In the genomic region with DNA sequence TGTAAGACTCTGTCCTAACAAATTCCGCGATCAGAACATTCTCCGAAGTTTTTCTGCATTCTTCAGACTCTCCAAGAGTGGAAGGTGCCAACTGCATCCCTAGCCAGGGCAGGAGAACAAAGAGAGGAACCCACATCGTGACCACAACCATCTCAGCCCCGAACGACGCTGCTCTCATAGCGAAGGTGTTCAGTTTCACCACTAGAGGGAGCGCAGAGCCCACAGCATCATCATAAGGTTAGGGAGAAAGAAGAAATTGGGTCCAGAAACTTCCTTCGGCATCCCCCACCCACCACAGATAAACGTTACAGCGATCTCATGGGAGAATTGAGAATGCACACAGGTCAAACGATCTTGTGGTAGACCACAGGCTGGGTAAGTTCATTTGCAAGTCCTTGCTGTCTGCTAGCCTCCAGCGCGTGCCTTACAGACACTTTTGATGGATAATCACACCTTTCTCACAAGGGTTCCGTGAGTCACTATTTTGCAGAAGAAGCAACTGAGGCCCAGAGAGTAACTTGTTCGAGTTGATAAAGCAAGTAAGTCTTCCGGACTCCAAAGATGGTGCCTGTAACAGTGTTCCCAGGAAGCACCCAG, we compare ENCODE assay signal across 8 cellular contexts. TPM values are rescaled to one million over a fixed set of nuclear protein-coding genes. Genes with fewer than 3 reads are reported as not detected.
DNase-seq lines count a peak whose midpoint lies in the region; ATAC-seq and TF ChIP-seq lines count a peak whose summit lies in the region.

No MANE protein-coding gene starts in this region.

- no peaks in the 10 kb centered on the region for H3K9me2 ChIP-seq in SU-DHL-6 (replicated peaks; ENCODE audit: insufficient read depth, low read length)

- H3K27me3 Mint-ChIP-seq in activated naive CD8-positive, alpha-beta T cell treated with anti-CD3 and anti-CD28 coated beads, Interleukin-2, amount 50 U/mL, for 24 hours, result peaks cover 24% of the 10 kb centered on the region

- no peak overlapping the region for H3K27ac ChIP-seq in SU-DHL-6 (ENCODE audit: low read depth, low read length)
- H3K27ac ChIP-seq in heart right ventricle, result no peak overlapping the region

- H2AFZ ChIP-seq in SU-DHL-6 (ENCODE audit: low read depth, low read length, severe bottlenecking), result no peak overlapping the region

- DNase-seq in AG20443 (ENCODE audit: low spot score), result peak; percentile 90
- peak; percentile 54 for DNase-seq in NCI-H128 (lab: John Stamatoyannopoulos, UW; ENCODE audit: unreplicated experiment)
- DNase-seq in activated naive CD8-positive, alpha-beta T cell treated with anti-CD3 and anti-CD28 coated beads, Interleukin-2, amount 50 U/mL, for 24 hours, result peak; percentile 52
- peak; percentile 48 to 64 for DNase-seq in heart right ventricle
- DNase-seq in renal cortical epithelial cell (ENCODE audit: low read depth), result peak; percentile 84

- H3K4me3 ChIP-seq in SU-DHL-6 (ENCODE audit: insufficient read depth, low read length, poor library complexity, severe bottlenecking) (no peak overlapping the region), heart right ventricle (no peak overlapping the region)

- no peak overlapping the region for H3K9ac ChIP-seq in SU-DHL-6 (ENCODE audit: low read length)

- intact Hi-C loops in heart right ventricle (cut with DNase I), result loop anchor here in 8 of 10 donors (1.0 to 10.0 kb wide), 7 partner anchors 332 to 1027 kb away; no protein-coding TSS in a partner anchor

- H3K9me3 ChIP-seq in SU-DHL-6 (ENCODE audit: insufficient read depth, low read length) (no peaks in the 10 kb centered on the region), heart right ventricle (peaks cover 0 to 4% (median 0%) of the 10 kb centered on the region in 11 donors)

- H3K4me1 Mint-ChIP-seq in activated naive CD8-positive, alpha-beta T cell treated with anti-CD3 and anti-CD28 coated beads, Interleukin-2, amount 50 U/mL, for 24 hours, result peaks cover 4% of the 10 kb centered on the region

- ATAC-seq in GM19395 (IDR thresholded peaks at IDR 0.05; ENCODE audit: unreplicated experiment) (peak; percentile 65), heart right ventricle (peak in 7 of 8 donors; percentile 69 to 88 (median 80)), HG02623 (IDR thresholded peaks at IDR 0.05; ENCODE audit: unreplicated experiment) (no peak)
- ATAC-seq in activated naive CD8-positive, alpha-beta T cell treated with anti-CD3 and anti-CD28 coated beads, Interleukin-2, amount 50 U/mL, for 24 hours, result peak; percentile 83

- H3K79me2 ChIP-seq in SU-DHL-6 (ENCODE audit: insufficient read depth, low read length), result no peaks in the 10 kb centered on the region

- TF ChIP-seq CTCF in SU-DHL-6 (IDR thresholded peaks at IDR 0.05; ENCODE audit: insufficient read depth, low read length, poor library complexity, severe bottlenecking), result peak; percentile 79
- peak; percentile 82 to 98 (median 95) for TF ChIP-seq CTCF in heart right ventricle (IDR thresholded peaks at IDR 0.05)

- 21 to 23% methylated on average over 18 of the region's 18 CpGs for WGBS in heart right ventricle, 2 donors

- no peaks in the 10 kb centered on the region for H4K20me1 ChIP-seq in SU-DHL-6 (ENCODE audit: low read depth, low read length)

- H3K36me3 ChIP-seq in SU-DHL-6 (ENCODE audit: low read length), result no peaks in the 10 kb centered on the region
- H3K36me3 ChIP-seq in heart right ventricle, result no peaks in the 10 kb centered on the region

- H3K4me1 ChIP-seq in heart right ventricle, result peaks cover 0 to 8% (median 0%) of the 10 kb centered on the region in 9 donors

- no peak overlapping the region for H3K4me3 Mint-ChIP-seq in activated naive CD8-positive, alpha-beta T cell treated with anti-CD3 and anti-CD28 coated beads, Interleukin-2, amount 50 U/mL, for 24 hours

- H3F3A ChIP-seq in SU-DHL-6 (ENCODE audit: insufficient read depth), result no peaks in the 10 kb centered on the region

- no peaks in the 10 kb centered on the region for H3K36me3 Mint-ChIP-seq in activated naive CD8-positive, alpha-beta T cell treated with anti-CD3 and anti-CD28 coated beads, Interleukin-2, amount 50 U/mL, for 24 hours (ENCODE audit: low read depth)

- no peaks in the 10 kb centered on the region for H3K27me3 ChIP-seq in SU-DHL-6 (ENCODE audit: low read length)
- peaks cover 0 to 17% (median 7%) of the 10 kb centered on the region in 7 donors for H3K27me3 ChIP-seq in heart right ventricle

- H3K4me2 ChIP-seq in SU-DHL-6 (ENCODE audit: low read depth, low read length, poor library complexity, severe bottlenecking), result no peak overlapping the region

- H3K9me3 Mint-ChIP-seq in activated naive CD8-positive, alpha-beta T cell treated with anti-CD3 and anti-CD28 coated beads, Interleukin-2, amount 50 U/mL, for 24 hours, result no peaks in the 10 kb centered on the region

- no peak overlapping the region for H3K27ac Mint-ChIP-seq in activated naive CD8-positive, alpha-beta T cell treated with anti-CD3 and anti-CD28 coated beads, Interleukin-2, amount 50 U/mL, for 24 hours

RNA-seq across cellular contexts. Expression of gene ARL4C, which starts 53.7 kb away (rescaled TPM):
- total RNA-seq in heart right ventricle (10 to 100 TPM in 1 of 10 donors, 1 to 10 TPM in 9; 1.1 to 13.3 (median 3.1) TPM), renal cortical epithelial cell (98.6 and 119 TPM in 2 replicates)
- polyA plus RNA-seq in heart right ventricle, result 1 to 10 TPM; 1.0 to 1.2 TPM
